In the genomic region with DNA sequence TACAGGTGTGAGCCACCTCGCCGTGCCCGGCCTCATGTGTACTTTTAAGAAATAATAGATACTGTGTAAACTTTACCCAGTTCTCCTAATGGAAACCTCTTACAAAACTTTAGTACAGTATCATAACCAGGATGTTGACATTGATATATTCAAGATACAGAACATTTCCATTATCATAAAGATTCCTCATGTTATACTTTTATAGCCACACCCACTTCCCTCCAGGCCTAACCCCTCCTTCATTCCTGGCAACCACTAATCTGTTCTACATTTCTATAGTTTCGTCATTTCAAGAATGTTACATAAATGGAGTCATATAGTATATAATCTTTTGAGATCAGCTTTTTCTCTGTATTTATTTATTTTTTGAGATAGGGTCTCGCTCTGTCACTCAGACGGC, we compare ENCODE assay signal across 19 cellular contexts. TPM values are rescaled to one million over a fixed set of nuclear protein-coding genes. Genes with fewer than 3 reads are reported as not detected.
A peak's percentile ranks its signal among the peaks of the same experiment; 100 is the strongest.
DNase-seq lines count a peak whose midpoint lies in the region; ATAC-seq, FAIRE-seq and TF ChIP-seq lines count a peak whose summit lies in the region.
"Had no signal": no experiment of that assay in that cellular context is flagged by ENCODE, and none has a peak within 500 bp of the region (broad histone marks: within the 10 kb centered on the region; RNA-seq: fewer than 3 reads in every experiment).

No MANE protein-coding gene starts in this region.

- H3K27me3 ChIP-seq in HAP-1 (ENCODE audit: low read depth), result no peaks in the 10 kb centered on the region
- no peaks in the 10 kb centered on the region for H3K27me3 ChIP-seq in bronchial epithelial cell (ENCODE audit: control insufficient read depth, insufficient read depth, low read length)

- H3K36me3 ChIP-seq in HAP-1 (replicated peaks), result no peaks in the 10 kb centered on the region
- H3K36me3 ChIP-seq in bronchial epithelial cell (ENCODE audit: control insufficient read depth, insufficient read depth, low read length), result no peaks in the 10 kb centered on the region

- no peak for ATAC-seq in GM18907 (IDR thresholded peaks at IDR 0.05; ENCODE audit: unreplicated experiment)
- no peak for ATAC-seq in HG02970 (IDR thresholded peaks at IDR 0.05; ENCODE audit: low FRiP score, unreplicated experiment)
- ATAC-seq: GM12878, HCT116 had no signal

- no peak overlapping the region for H3K27ac ChIP-seq in RWPE1
- H3K27ac ChIP-seq: HL-60 had no signal

- CTCF ChIA-PET in RWPE1 (lab: Yijun Ruan, JAX), result interaction anchor here (0.6 kb wide), 1 partner anchor 55 kb away, joined by 3 read pairs; no protein-coding TSS in a partner anchor

- no peaks in the 10 kb centered on the region for H3K27me3 Mint-ChIP-seq in mesothelial cell of epicardium (ENCODE audit: low read depth)

- no peak for FAIRE-seq in bronchial epithelial cell (lab: Jason Lieb, UNC)
- FAIRE-seq: GM12878, GM18507 had no signal

- POLR2A ChIA-PET in RWPE1 (lab: Yijun Ruan, JAX; ENCODE audit: low non-redundant PET), result no interaction called here

- no peaks in the 10 kb centered on the region for H3K36me3 Mint-ChIP-seq in mesothelial cell of epicardium
- H3K36me3 Mint-ChIP-seq: CD4-positive, alpha-beta memory T cell had no signal

- in situ Hi-C loops in HAP-1 (cut with MboI; ENCODE audit: low sequenced_read_pairs), result no loop called here

- H3K4me3 ChIP-seq in HAP-1 (no peak overlapping the region), bronchial epithelial cell (ENCODE audit: low read depth, low read length) (no peak overlapping the region)
- H3K4me3 ChIP-seq: GM12878 had no signal

- DNase-seq in HAP-1 (ENCODE audit: low spot score in 2 of 2) (peak; percentile 34 to 35), RWPE1 (ENCODE audit: low spot score) (peak; percentile 41), bronchial epithelial cell (ENCODE audit: low read depth) (peak; percentile 30), mesothelial cell of epicardium (ENCODE audit: low spot score in 2 of 2, unreplicated experiment in 2 of 2) (no peak), SKM-1 (lab: John Stamatoyannopoulos, UW; ENCODE audit: unreplicated experiment) (no peak), NCI-H146 treated with DMSO at 0.1 percent for 48 hours (lab: John Stamatoyannopoulos, UW; ENCODE audit: unreplicated experiment) (no peak)
- DNase-seq: ACHN; C1 segment of cervical spinal cord; CD4-positive, alpha-beta memory T cell; DMS79 had no signal

- H3K9me3 ChIP-seq in HAP-1, result no peaks in the 10 kb centered on the region

- no peak for TF ChIP-seq CTCF in RWPE1 (conservative IDR thresholded peaks at IDR 0.05; ENCODE audit: low read depth)
- no peak for TF ChIP-seq CTCF in bronchial epithelial cell (IDR thresholded peaks at IDR 0.05; ENCODE audit: insufficient read depth, low read length, severe bottlenecking)
- TF ChIP-seq CTCF in mesothelial cell of epicardium (IDR thresholded peaks at IDR 0.05; ENCODE audit: unreplicated experiment), result no peak

- peaks cover 22% of the 10 kb centered on the region for H3K4me1 ChIP-seq in HAP-1

- no peaks in the 10 kb centered on the region for H3K9me3 Mint-ChIP-seq in mesothelial cell of epicardium

- H3K4me3 Mint-ChIP-seq in mesothelial cell of epicardium, result no peak overlapping the region
- H3K4me3 Mint-ChIP-seq: B cell; CD4-positive, alpha-beta memory T cell had no signal

- H3K27ac Mint-ChIP-seq in mesothelial cell of epicardium, result peak overlapping the region; percentile 64
- H3K27ac Mint-ChIP-seq: B cell; CD4-positive, alpha-beta memory T cell had no signal

- H3K4me1 Mint-ChIP-seq in mesothelial cell of epicardium, result peaks cover 27% of the 10 kb centered on the region
- H3K4me1 Mint-ChIP-seq: B cell; CD4-positive, alpha-beta memory T cell had no signal

RNA-seq across cellular contexts. Expression of a gene that starts 52.6 kb away (rescaled TPM):
- 0.13 and 0.26 TPM in 2 replicates for total RNA-seq in bronchial epithelial cell
- total RNA-seq in mesothelial cell of epicardium, result 14.8 to 20.5 TPM (median 18.9 TPM) in 3 replicates
- total RNA-seq: A172, B cell, H4 had no signal

Comparison
In these comparisons a context has a peak if more than half of its experiments do, and no peak if none do; other contexts are left out.
1. DNase-seq: peak in HAP-1 (2 of 2), RWPE1 (single experiment) and bronchial epithelial cell (single experiment); none in mesothelial cell of epicardium (0 of 2), SKM-1 (single experiment) and NCI-H146 treated with DMSO at 0.1 percent for 48 hours (single experiment).
2. RNA of a gene that starts 52.6 kb away (total RNA-seq): 14.8 to 20.5 TPM in mesothelial cell of epicardium; 0.13 to 0.26 TPM in bronchial epithelial cell; every median in the first group is over 10 times any median in the second.